ENCODE assay signal across 9 cellular contexts in genomic region chr16:65122724-65122973, GRCh38. TPM values are rescaled to one million over a fixed set of nuclear protein-coding genes. Genes with fewer than 3 reads are reported as not detected.
DNase-seq lines count a peak whose midpoint lies in the region; ATAC-seq and TF ChIP-seq lines count a peak whose summit lies in the region.
"Had no signal": no experiment of that assay in that cellular context is flagged by ENCODE, and none has a peak within 500 bp of the region (broad histone marks: within the 10 kb centered on the region; RNA-seq: fewer than 3 reads in every experiment).

No MANE protein-coding gene starts in this region.

- H3K27me3 Mint-ChIP-seq in Caco-2 (ENCODE audit: insufficient read depth, unreplicated experiment), result peaks cover 34% of the 10 kb centered on the region

- peaks cover 2% of the 10 kb centered on the region for H3K27me3 ChIP-seq in Caco-2 (replicated peaks; ENCODE audit: control insufficient read depth, insufficient read depth, low read length)
- peaks cover 41% of the 10 kb centered on the region for H3K27me3 ChIP-seq in iPS DF 6.9 (ENCODE audit: control insufficient read depth, insufficient read depth, low read length)

- TF ChIP-seq CTCF in Caco-2 (IDR thresholded peaks at IDR 0.05; ENCODE audit: insufficient read depth in 1 of 2, low read depth in 1 of 2, low read length in 1 of 2, severe bottlenecking in 1 of 2, unreplicated experiment in 1 of 2), result no peak
- TF ChIP-seq CTCF in astrocyte of the cerebellum (IDR thresholded peaks at IDR 0.05; ENCODE audit: low read depth, low read length, missing control alignments), result no peak
- TF ChIP-seq CTCF in retinal pigment epithelial cell (conservative IDR thresholded peaks at IDR 0.05; ENCODE audit: low read depth, low read length), result no peak

- no peaks in the 10 kb centered on the region for H3K9me3 ChIP-seq in Caco-2
- no peaks in the 10 kb centered on the region for H3K9me3 ChIP-seq in iPS DF 6.9 (ENCODE audit: control insufficient read depth, insufficient read depth, low read length)

- no peak for DNase-seq in Caco-2
- no peak for DNase-seq in astrocyte of the cerebellum (ENCODE audit: low read depth)
- DNase-seq in iPS DF 6.9 (ENCODE audit: low read depth, low spot score), result no peak
- DNase-seq in retinal pigment epithelial cell (ENCODE audit: low read depth), result no peak
- no peak for DNase-seq in NCI-H2029 (lab: John Stamatoyannopoulos, UW)
- DNase-seq: activated CD4-positive, alpha-beta T cell treated with anti-CD3 and anti-CD28 coated beads, Interleukin-2, amount 50 U/mL, for 48 hours had no signal

- H3K4me1 ChIP-seq in Caco-2 (peaks cover 52% of the 10 kb centered on the region), iPS DF 6.9 (ENCODE audit: control insufficient read depth, insufficient read depth, low read length) (no peaks in the 10 kb centered on the region)

- no peak overlapping the region for H3K27ac ChIP-seq in iPS DF 6.9 (ENCODE audit: low read length)

- H3K4me3 ChIP-seq in Caco-2 (ENCODE audit: low read depth, low read length) (peak overlapping the region; percentile 1), astrocyte of the cerebellum (ENCODE audit: low read depth, low read length) (peak overlapping the region; percentile 92), iPS DF 6.9 (ENCODE audit: low read length) (peak overlapping the region; percentile 49; the same call in 1 of the 2 replicates), retinal pigment epithelial cell (ENCODE audit: low read length) (peak overlapping the region; percentile 64)

- peak overlapping the region; percentile 71 for H3K4me3 Mint-ChIP-seq in Caco-2 (ENCODE audit: unreplicated experiment)

- no peaks in the 10 kb centered on the region for H3K36me3 Mint-ChIP-seq in Caco-2 (ENCODE audit: insufficient read depth, unreplicated experiment)

- no peak overlapping the region for H3K27ac Mint-ChIP-seq in Caco-2 (ENCODE audit: unreplicated experiment)

- no peaks in the 10 kb centered on the region for H3K9me3 Mint-ChIP-seq in Caco-2 (ENCODE audit: unreplicated experiment)

- CTCF ChIA-PET in Caco-2 (lab: Charles Lee), result no interaction called here

- in situ Hi-C loops in astrocyte of the cerebellum (cut with HindIII; ENCODE audit: low sequenced_read_pairs), result loop anchor here (25.0 kb wide), 1 partner anchor 1140 kb away; no protein-coding TSS in a partner anchor

- ATAC-seq in HG02981 (IDR thresholded peaks at IDR 0.05; ENCODE audit: unreplicated experiment), result no peak
- ATAC-seq in HG03432 (IDR thresholded peaks at IDR 0.05; ENCODE audit: unreplicated experiment), result no peak
- ATAC-seq in GM19452 (IDR thresholded peaks at IDR 0.05; ENCODE audit: unreplicated experiment), result no peak

- POLR2A ChIA-PET in Caco-2 (lab: Charles Lee), result no interaction called here

- BruUV-seq in Caco-2 (replicated peaks; lab: Mats Ljungman, UMichigan), result no TSS peak

- WGBS in iPS DF 6.9 (ENCODE audit: insufficient coverage, insufficient read length), result no CpG with 5 or more reads among the region's 19 CpGs

- peaks cover 15% of the 10 kb centered on the region for H3K4me1 Mint-ChIP-seq in Caco-2 (ENCODE audit: low read depth, unreplicated experiment)

- no peaks in the 10 kb centered on the region; the same call in 1 of the 2 replicates for H3K36me3 ChIP-seq in Caco-2 (ENCODE audit: control insufficient read depth, insufficient read depth, low read length)
- no peaks in the 10 kb centered on the region for H3K36me3 ChIP-seq in iPS DF 6.9 (ENCODE audit: control insufficient read depth, insufficient read depth, low read length)

- intact Hi-C loops in Caco-2 (cut with micrococcal nuclease; ENCODE audit: unreplicated experiment), result loop anchor here (10.0 kb wide), 1 partner anchor 1152 kb away; no protein-coding TSS in a partner anchor

RNA-seq across cellular contexts. Expression of gene CDH11, which starts 0.8 kb away (rescaled TPM):
- 0.37 TPM in 1 of 2 replicates, not detected in the other for total RNA-seq in Caco-2 (2022)

Comparison
In these comparisons a context has a peak if more than half of its experiments do, and no peak if none do; other contexts are left out.
1. H3K4me3 ChIP-seq: peak in every context shown above with its lines; median percentile 92 in astrocyte of the cerebellum; 64 in retinal pigment epithelial cell; 49 in iPS DF 6.9; 1 in Caco-2.